21 cellular contexts compared by ENCODE assay signal in genomic region chr6:82569022-82569421, GRCh38.
"Had no signal": no experiment of that assay in that cellular context is flagged by ENCODE, and none has a peak within 500 bp of the region (broad histone marks: within the 10 kb centered on the region; RNA-seq: fewer than 3 reads in every experiment).

No MANE protein-coding gene starts in this region.

- H3K9me3 ChIP-seq: ascending aorta, left lung, right lobe of liver, tibial artery had no signal

- H3K4me1 ChIP-seq: ascending aorta, left lung, right lobe of liver, tibial artery had no signal

- H3K27ac ChIP-seq: ascending aorta, brain microvascular endothelial cell, left lung, right lobe of liver, tibial artery had no signal

- H3K4me3 ChIP-seq: ascending aorta, left lung, right lobe of liver, tibial artery had no signal

- H3K27me3 ChIP-seq: ascending aorta, brain microvascular endothelial cell, left lung, right lobe of liver, tibial artery had no signal

- FAIRE-seq: colon, endothelial cell of umbilical vein, small intestine had no signal

- H3K36me3 ChIP-seq: ascending aorta, brain microvascular endothelial cell, left lung, right lobe of liver, tibial artery had no signal

- DNase-seq: activated T-cell treated with anti-CD3 and anti-CD28 coated beads, Interleukin-2, amount 50 U/mL, for 24 hours; brain microvascular endothelial cell; effector memory CD4-positive, alpha-beta T cell; hippocampal formation; kidney glomerular epithelial cell; left lung; naive thymus-derived CD4-positive, alpha-beta T cell; occipital lobe; right lobe of liver; small intestine; stimulated activated CD4-positive, alpha-beta T cell treated with anti-CD3 and anti-CD28 coated beads, Interleukin-2, amount 100 ng/mL, for 24 hours; stimulated activated naive CD8-positive, alpha-beta T cell treated with anti-CD3 and anti-CD28 coated beads, Interleukin-15, amount 100 ng/mL, for 72 hours; tibial artery had no signal

- ATAC-seq: activated naive CD4-positive, alpha-beta T cell treated with anti-CD3 and anti-CD28 coated beads, Interleukin-2, amount 50 U/mL, for 72 hours; activated T-helper 17 cell treated with anti-CD3 and anti-CD28 coated beads, Interleukin-2, amount 50 U/mL, for 72 hours; esophagus mucosa; left lung; naive thymus-derived CD4-positive, alpha-beta T cell; right lobe of liver; stimulated activated effector memory CD8-positive, alpha-beta T cell treated with anti-CD3 and anti-CD28 coated beads, Interleukin-12 subunit alpha, Interleukin-12 subunit beta, amount 100 ng/mL, for 72 hours; stimulated activated naive CD8-positive, alpha-beta T cell treated with anti-CD3 and anti-CD28 coated beads, Interleukin-15, amount 100 ng/mL, for 72 hours; WTC11 had no signal
